Comparison of ENCODE assay signal across 16 cellular contexts in genomic region chr5:96626956-96627355, GRCh38. TPM values are rescaled to one million over a fixed set of nuclear protein-coding genes. Genes with fewer than 3 reads are reported as not detected.
DNase-seq lines count a peak whose midpoint lies in the region; ATAC-seq, FAIRE-seq and TF ChIP-seq lines count a peak whose summit lies in the region.
"Had no signal": no experiment of that assay in that cellular context is flagged by ENCODE, and none has a peak within 500 bp of the region (broad histone marks: within the 10 kb centered on the region; RNA-seq: fewer than 3 reads in every experiment).

No MANE protein-coding gene starts in this region.

- WGBS in GM23248 (ENCODE audit: low coverage in 1 of 2, low lambda C conversion rate in 2 of 2, missing lambda C conversion rate in 2 of 2), 2 experiments: 47 to 52% methylated on average over 2 of the region's 2 CpGs
- WGBS in smooth muscle cell (ENCODE audit: low lambda C conversion rate): 65% methylated on average over 2 of the region's 2 CpGs

- no peak for FAIRE-seq in kidney (lab: Jason Lieb, UNC)
- FAIRE-seq: colon had no signal

- H2AFZ ChIP-seq in GM23248 (no peak overlapping the region), smooth muscle cell (ENCODE audit: low read depth) (no peak overlapping the region)

- DNase-seq in GM23248 (peak; percentile 90), SW480 (ENCODE audit: low spot score) (peak; percentile 35), fibroblast of the aortic adventitia (ENCODE audit: low read depth) (peak; percentile 97), smooth muscle cell (lab: John Stamatoyannopoulos, UW; ENCODE audit: unreplicated experiment) (no peak), UCSD-AML1 (lab: John Stamatoyannopoulos, UW; ENCODE audit: unreplicated experiment) (no peak), kidney (no peak), NCI-H1417 treated with DMSO at 0.1 percent for 48 hours (lab: John Stamatoyannopoulos, UW) (no peak)
- DNase-seq: activated CD4-positive, alpha-beta T cell treated with anti-CD3 and anti-CD28 coated beads, Interleukin-2, amount 50 U/mL, for 1 hour; activated gamma-delta T cell; DMS153; head of caudate nucleus; NCI-H1092; stimulated activated CD4-positive, alpha-beta T cell treated with anti-CD3 and anti-CD28 coated beads, Interleukin-2, amount 100 ng/mL, for 24 hours; stimulated activated naive CD4-positive, alpha-beta T cell had no signal

- TF ChIP-seq CTCF in fibroblast of the aortic adventitia (IDR thresholded peaks at IDR 0.05; ENCODE audit: insufficient read depth, low read length): no peak
- TF ChIP-seq CTCF in smooth muscle cell (IDR thresholded peaks at IDR 0.05; ENCODE audit: borderline replicate concordance, insufficient read depth, poor library complexity, severe bottlenecking): no peak
- no peak for TF ChIP-seq CTCF in kidney (IDR thresholded peaks at IDR 0.05; ENCODE audit: borderline replicate concordance, extremely low read depth, insufficient read depth)

- H3K36me3 ChIP-seq in GM23248 (ENCODE audit: low read depth) (no peaks in the 10 kb centered on the region), smooth muscle cell (ENCODE audit: low read depth) (no peaks in the 10 kb centered on the region), kidney (ENCODE audit: control insufficient read depth in 1 of 2, insufficient read depth in 2 of 2, low read length in 2 of 2) (no peaks in the 10 kb centered on the region)

- H3K9ac ChIP-seq in GM23248 (peak overlapping the region; percentile 48), smooth muscle cell (ENCODE audit: low read depth) (no peak overlapping the region), kidney (ENCODE audit: low read length in 2 of 2) (no peak overlapping the region)

- in situ Hi-C loops in GM23248 (cut with MboI): no loop called here

- H4K20me1 ChIP-seq in GM23248 (ENCODE audit: insufficient read depth) (no peaks in the 10 kb centered on the region), smooth muscle cell (ENCODE audit: low read depth) (no peaks in the 10 kb centered on the region)

- H3K9me3 ChIP-seq in GM23248 (ENCODE audit: low read depth) (no peaks in the 10 kb centered on the region), smooth muscle cell (replicated peaks; ENCODE audit: low read depth) (no peaks in the 10 kb centered on the region), kidney (ENCODE audit: control insufficient read depth in 1 of 2, low read length in 2 of 2) (no peaks in the 10 kb centered on the region)

- H3F3A ChIP-seq in GM23248 (ENCODE audit: insufficient read depth): peaks cover 43% of the 10 kb centered on the region
- no peaks in the 10 kb centered on the region for H3F3A ChIP-seq in smooth muscle cell (ENCODE audit: low read depth)

- no peaks in the 10 kb centered on the region for H3K9me2 ChIP-seq in GM23248 (ENCODE audit: insufficient read depth)

- H3K4me1 ChIP-seq in GM23248 (ENCODE audit: insufficient read depth) (peaks cover 51% of the 10 kb centered on the region), smooth muscle cell (ENCODE audit: low read depth) (no peaks in the 10 kb centered on the region), kidney (ENCODE audit: control insufficient read depth in 1 of 2, insufficient read depth in 1 of 2, low read depth in 1 of 2, low read length in 2 of 2) (no peaks in the 10 kb centered on the region)

- H3K4me2 ChIP-seq in GM23248 (ENCODE audit: unreplicated experiment): peak overlapping the region; percentile 63
- peak overlapping the region; percentile 25 for H3K4me2 ChIP-seq in smooth muscle cell

- 0 out of 2 replicates have a peak overlapping the region, but pooled peaks have one; percentile 12 for H3K4me3 ChIP-seq in GM23248
- H3K4me3 ChIP-seq in fibroblast of the aortic adventitia (ENCODE audit: low read depth, low read length): no peak overlapping the region
- H3K4me3 ChIP-seq in smooth muscle cell: no peak overlapping the region
- H3K4me3 ChIP-seq in kidney (ENCODE audit: low read length in 2 of 2): no peak overlapping the region

- H3K27me3 ChIP-seq in GM23248 (replicated peaks; ENCODE audit: insufficient read depth) (no peaks in the 10 kb centered on the region), smooth muscle cell (ENCODE audit: low read depth) (no peaks in the 10 kb centered on the region)

- H3K79me2 ChIP-seq in GM23248 (ENCODE audit: insufficient read depth): no peaks in the 10 kb centered on the region
- H3K79me2 ChIP-seq in smooth muscle cell (ENCODE audit: low read depth): no peaks in the 10 kb centered on the region

- intact Hi-C loops in kidney (cut with DNase I): no loop called here

- no peak for ATAC-seq in GM19395 (IDR thresholded peaks at IDR 0.05; ENCODE audit: unreplicated experiment)

- H3K27ac ChIP-seq in GM23248: peak overlapping the region; percentile 88
- peak overlapping the region; percentile 42 for H3K27ac ChIP-seq in smooth muscle cell (ENCODE audit: low read depth)
- no peak overlapping the region for H3K27ac ChIP-seq in kidney (ENCODE audit: low read depth in 2 of 2, low read length in 2 of 2)

RNA-seq across cellular contexts. Expression of gene CAST, which starts 35.2 kb away (rescaled TPM):
- total RNA-seq in GM23248 (2014; rRNA removed; shearing (Covaris generic)): 150 and 179 TPM in 2 replicates
- polyA plus RNA-seq in GM23248 (2016; fragmentation: Nextera tagmentation; extraction: Ambion mirVana) (188 and 196 TPM in 2 replicates), smooth muscle cell (76.2 and 124 TPM in 2 replicates), kidney (ENCODE audit: insufficient read depth, low read depth, low replicate concordance) (83.2 TPM)
- total RNA-seq in fibroblast of the aortic adventitia (ENCODE audit: low replicate concordance) (388 and 398 TPM in 2 replicates), smooth muscle cell (182 and 189 TPM in 2 replicates), kidney (282 TPM)

Comparison
In these comparisons a context has a peak if more than half of its experiments do, and no peak if none do; other contexts are left out.
1. DNase-seq: peak in GM23248 (single experiment), SW480 (single experiment) and fibroblast of the aortic adventitia (single experiment); none in smooth muscle cell (single experiment), UCSD-AML1 (single experiment), kidney (single experiment) and NCI-H1417 treated with DMSO at 0.1 percent for 48 hours (single experiment).
2. H3K27ac ChIP-seq: peak in GM23248 (single experiment) and smooth muscle cell (single experiment); none in kidney (0 of 2).